Comparison of ENCODE assay signal across 11 cellular contexts in genomic region chr18:44229693-44230108, GRCh38.
A peak's percentile ranks its signal among the peaks of the same experiment; 100 is the strongest.
DNase-seq lines count a peak whose midpoint lies in the region; ATAC-seq and TF ChIP-seq lines count a peak whose summit lies in the region.
"Had no signal": no experiment of that assay in that cellular context is flagged by ENCODE, and none has a peak within 500 bp of the region (broad histone marks: within the 10 kb centered on the region; RNA-seq: fewer than 3 reads in every experiment).

No MANE protein-coding gene starts in this region.

- H3K36me3 Mint-ChIP-seq in activated T-helper 1 cell treated with anti-CD3 and anti-CD28 coated beads, Interleukin-12 subunit alpha, Interleukin-12 subunit beta, Interleukin-2, Interleukin-4 antibody, amounts not matched to agents 30 ng/mL and 10 ng/mL and 1 ng/mL, durations not matched to agents 14 hours and 24 hours and 36 hours (ENCODE audit: low read depth) = no peaks in the 10 kb centered on the region
- H3K36me3 Mint-ChIP-seq in CD4-positive, alpha-beta memory T cell = no peaks in the 10 kb centered on the region
- H3K36me3 Mint-ChIP-seq: activated naive CD8-positive, alpha-beta T cell treated with anti-CD3 and anti-CD28 coated beads, Interleukin-2, amount 10 ng/mL, durations not matched to agents 7 days and 5 days had no signal

- H3K4me1 ChIP-seq in left lung (peaks cover 0 to 6% of the 10 kb centered on the region in 2 donors), tibial artery (peaks cover 0 to 14% (median 7%) of the 10 kb centered on the region in 4 donors)
- H3K4me1 ChIP-seq in CD4-positive, alpha-beta memory T cell (ENCODE audit: insufficient read depth, low read length) = no peaks in the 10 kb centered on the region

- H3K9me3 Mint-ChIP-seq in activated T-helper 1 cell treated with anti-CD3 and anti-CD28 coated beads, Interleukin-12 subunit alpha, Interleukin-12 subunit beta, Interleukin-2, Interleukin-4 antibody, amounts not matched to agents 30 ng/mL and 10 ng/mL and 1 ng/mL, durations not matched to agents 14 hours and 24 hours and 36 hours = no peaks in the 10 kb centered on the region
- peaks cover 0 to 12% (median 6%) of the 10 kb centered on the region in 8 donors for H3K9me3 Mint-ChIP-seq in CD4-positive, alpha-beta memory T cell

- intact Hi-C loops in dorsolateral prefrontal cortex (cut with DNase I) = no loop called here
- intact Hi-C loops in left lung (cut with DNase I) = no loop called here
- intact Hi-C loops in tibial artery (cut with DNase I; ENCODE audit: low total_unique reads) = no loop called here
- intact Hi-C loops in activated T-helper 1 cell treated with anti-CD3 and anti-CD28 coated beads, Interleukin-12 subunit alpha, Interleukin-12 subunit beta, Interleukin-2, Interleukin-4 antibody, amounts not matched to agents 30 ng/mL and 10 ng/mL and 1 ng/mL, durations not matched to agents 14 hours and 24 hours and 36 hours (cut with micrococcal nuclease) = loop anchor here (10.0 kb wide), 1 partner anchor 965 kb away; no protein-coding TSS in a partner anchor
- intact Hi-C loops in CD4-positive, alpha-beta memory T cell (cut with micrococcal nuclease) = no loop called here

- H3K27me3 ChIP-seq in dorsolateral prefrontal cortex (no peaks in the 10 kb centered on the region), left lung (no peaks in the 10 kb centered on the region), tibial artery (no peaks in the 10 kb centered on the region)
- no peaks in the 10 kb centered on the region for H3K27me3 ChIP-seq in CD4-positive, alpha-beta memory T cell (ENCODE audit: insufficient read depth, low read length)

- H3K27ac ChIP-seq in dorsolateral prefrontal cortex = peak overlapping the region in 1 of 59 donors; percentile 4
- no peak overlapping the region for H3K27ac ChIP-seq in left lung
- no peak overlapping the region for H3K27ac ChIP-seq in tibial artery
- no peak overlapping the region for H3K27ac ChIP-seq in CD4-positive, alpha-beta memory T cell (ENCODE audit: low read depth, low read length)

- H3K36me3 ChIP-seq in left lung (no peaks in the 10 kb centered on the region), tibial artery (no peaks in the 10 kb centered on the region)
- no peaks in the 10 kb centered on the region for H3K36me3 ChIP-seq in CD4-positive, alpha-beta memory T cell (ENCODE audit: insufficient read depth, low read length)

- peak; percentile 15 for DNase-seq in NCI-H2029 treated with DMSO at 0.1 percent for 48 hours (lab: John Stamatoyannopoulos, UW)
- DNase-seq in dorsolateral prefrontal cortex = peak; percentile 20 to 83 (median 68)
- DNase-seq in left lung = peak; percentile 51 to 67
- peak; percentile 29 to 83 for DNase-seq in tibial artery
- no peak for DNase-seq in activated T-helper 1 cell treated with anti-CD3 and anti-CD28 coated beads, Interleukin-12 subunit alpha, Interleukin-12 subunit beta, Interleukin-2, Interleukin-4 antibody, amounts not matched to agents 30 ng/mL and 10 ng/mL and 1 ng/mL, durations not matched to agents 14 hours and 24 hours and 36 hours (ENCODE audit: low spot score)
- DNase-seq in CD4-positive, alpha-beta memory T cell = no peak
- DNase-seq in NCI-H1048 (lab: John Stamatoyannopoulos, UW) = no peak
- DNase-seq: activated naive CD8-positive, alpha-beta T cell treated with anti-CD3 and anti-CD28 coated beads, Interleukin-2, amount 10 ng/mL, durations not matched to agents 7 days and 5 days; GF-D8; NCI-H82 had no signal

- no peaks in the 10 kb centered on the region for H3K4me1 Mint-ChIP-seq in activated T-helper 1 cell treated with anti-CD3 and anti-CD28 coated beads, Interleukin-12 subunit alpha, Interleukin-12 subunit beta, Interleukin-2, Interleukin-4 antibody, amounts not matched to agents 30 ng/mL and 10 ng/mL and 1 ng/mL, durations not matched to agents 14 hours and 24 hours and 36 hours (ENCODE audit: low read depth)
- H3K4me1 Mint-ChIP-seq in CD4-positive, alpha-beta memory T cell = no peaks in the 10 kb centered on the region
- H3K4me1 Mint-ChIP-seq: activated naive CD8-positive, alpha-beta T cell treated with anti-CD3 and anti-CD28 coated beads, Interleukin-2, amount 10 ng/mL, durations not matched to agents 7 days and 5 days had no signal

- ATAC-seq in left lung (peak; percentile 72), GM19035 (IDR thresholded peaks at IDR 0.05; ENCODE audit: unreplicated experiment) (no peak)

- CTCF ChIA-PET in CD4-positive, alpha-beta memory T cell (lab: Charles Lee; ENCODE audit: partially characterized antibody) = no interaction called here

- H3K4me3 ChIP-seq in dorsolateral prefrontal cortex (no peak overlapping the region), left lung (no peak overlapping the region), tibial artery (no peak overlapping the region)
- no peak overlapping the region for H3K4me3 ChIP-seq in CD4-positive, alpha-beta memory T cell (ENCODE audit: low read length in 2 of 2)

- H3K9me3 ChIP-seq in left lung = no peaks in the 10 kb centered on the region
- H3K9me3 ChIP-seq in tibial artery = no peaks in the 10 kb centered on the region
- no peaks in the 10 kb centered on the region for H3K9me3 ChIP-seq in CD4-positive, alpha-beta memory T cell (ENCODE audit: control insufficient read depth in 1 of 2, low read length in 2 of 2)

- POLR2A ChIA-PET in CD4-positive, alpha-beta memory T cell (lab: Charles Lee; ENCODE audit: partially characterized antibody) = no interaction called here

- TF ChIP-seq CTCF in dorsolateral prefrontal cortex (IDR thresholded peaks at IDR 0.05 in 54 of 56, conservative IDR thresholded peaks at IDR 0.05 in 2 of 56; ENCODE audit: low read depth in 1 of 56, partially characterized antibody in 56 of 56) = no peak
- TF ChIP-seq CTCF in left lung (IDR thresholded peaks at IDR 0.05) = no peak
- no peak for TF ChIP-seq CTCF in tibial artery (IDR thresholded peaks at IDR 0.05)

- no peaks in the 10 kb centered on the region for H3K27me3 Mint-ChIP-seq in activated T-helper 1 cell treated with anti-CD3 and anti-CD28 coated beads, Interleukin-12 subunit alpha, Interleukin-12 subunit beta, Interleukin-2, Interleukin-4 antibody, amounts not matched to agents 30 ng/mL and 10 ng/mL and 1 ng/mL, durations not matched to agents 14 hours and 24 hours and 36 hours (ENCODE audit: insufficient read depth)
- no peaks in the 10 kb centered on the region for H3K27me3 Mint-ChIP-seq in CD4-positive, alpha-beta memory T cell
- H3K27me3 Mint-ChIP-seq: activated naive CD8-positive, alpha-beta T cell treated with anti-CD3 and anti-CD28 coated beads, Interleukin-2, amount 10 ng/mL, durations not matched to agents 7 days and 5 days had no signal

- H3K4me3 Mint-ChIP-seq in activated T-helper 1 cell treated with anti-CD3 and anti-CD28 coated beads, Interleukin-12 subunit alpha, Interleukin-12 subunit beta, Interleukin-2, Interleukin-4 antibody, amounts not matched to agents 30 ng/mL and 10 ng/mL and 1 ng/mL, durations not matched to agents 14 hours and 24 hours and 36 hours = no peak overlapping the region
- no peak overlapping the region for H3K4me3 Mint-ChIP-seq in CD4-positive, alpha-beta memory T cell
- H3K4me3 Mint-ChIP-seq: activated naive CD8-positive, alpha-beta T cell treated with anti-CD3 and anti-CD28 coated beads, Interleukin-2, amount 10 ng/mL, durations not matched to agents 7 days and 5 days had no signal

- H3K27ac Mint-ChIP-seq in activated T-helper 1 cell treated with anti-CD3 and anti-CD28 coated beads, Interleukin-12 subunit alpha, Interleukin-12 subunit beta, Interleukin-2, Interleukin-4 antibody, amounts not matched to agents 30 ng/mL and 10 ng/mL and 1 ng/mL, durations not matched to agents 14 hours and 24 hours and 36 hours = no peak overlapping the region
- H3K27ac Mint-ChIP-seq in CD4-positive, alpha-beta memory T cell = no peak overlapping the region
- H3K27ac Mint-ChIP-seq: activated naive CD8-positive, alpha-beta T cell treated with anti-CD3 and anti-CD28 coated beads, Interleukin-2, amount 10 ng/mL, durations not matched to agents 7 days and 5 days had no signal

Comparison
In these comparisons a context has a peak if more than half of its experiments do, and no peak if none do; other contexts are left out.
1. DNase-seq: peak in NCI-H2029 treated with DMSO at 0.1 percent for 48 hours (single experiment), dorsolateral prefrontal cortex (10 of 10), left lung (2 of 2) and tibial artery (2 of 2); none in activated T-helper 1 cell treated with anti-CD3 and anti-CD28 coated beads, Interleukin-12 subunit alpha, Interleukin-12 subunit beta, Interleukin-2, Interleukin-4 antibody, amounts not matched to agents 30 ng/mL and 10 ng/mL and 1 ng/mL, durations not matched to agents 14 hours and 24 hours and 36 hours (single experiment), CD4-positive, alpha-beta memory T cell (0 of 5) and NCI-H1048 (single experiment).